In the genomic region with DNA sequence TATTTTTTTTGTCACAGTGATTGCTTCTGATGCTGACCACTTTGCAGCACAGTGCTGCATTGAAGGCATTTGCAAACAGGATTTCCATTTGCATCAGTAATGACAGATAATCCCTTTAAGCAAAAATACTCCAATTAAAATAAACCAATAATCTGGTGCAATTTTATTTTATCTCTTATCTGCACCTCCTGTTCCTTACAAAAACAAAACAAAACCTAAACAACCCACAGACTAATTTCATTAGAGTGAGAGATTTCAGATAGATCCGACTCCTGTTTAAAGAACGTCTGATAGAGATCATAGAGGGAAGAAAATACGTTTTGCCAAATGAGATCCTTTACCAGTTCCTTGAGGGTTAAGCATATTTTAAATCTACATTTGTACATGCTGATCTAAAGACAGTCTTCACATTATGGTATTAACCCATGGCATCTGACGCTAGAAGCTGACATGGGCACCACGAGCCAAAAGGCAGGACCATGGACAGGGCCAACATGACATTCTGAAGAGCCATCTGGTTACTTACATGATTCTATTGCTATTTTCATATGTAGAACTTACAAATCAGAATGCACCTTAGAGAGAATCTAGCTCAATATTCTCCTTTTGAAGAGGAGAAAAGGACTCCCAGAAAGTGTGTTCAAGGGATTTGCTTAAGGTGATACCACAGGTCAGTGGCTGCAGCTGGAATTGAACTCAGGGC, we compare ENCODE assay signal across 13 cellular contexts.
A peak's percentile ranks its signal among the peaks of the same experiment; 100 is the strongest.
DNase-seq lines count a peak whose midpoint lies in the region; ATAC-seq and TF ChIP-seq lines count a peak whose summit lies in the region.
"Had no signal": no experiment of that assay in that cellular context is flagged by ENCODE, and none has a peak within 500 bp of the region (broad histone marks: within the 10 kb centered on the region; RNA-seq: fewer than 3 reads in every experiment).

No MANE protein-coding gene starts in this region.

- intact Hi-C loops in breast epithelium (cut with DNase I; ENCODE audit: low total_unique reads), result no loop called here

- H3K4me1 Mint-ChIP-seq in endodermal cell, result peaks cover 3% of the 10 kb centered on the region
- H3K4me1 Mint-ChIP-seq in activated CD4-positive, alpha-beta memory T cell treated with anti-CD3 and anti-CD28 coated beads, Interleukin-2, amount 10 ng/mL, durations not matched to agents 7 days and 5 days, result no peaks in the 10 kb centered on the region
- H3K4me1 Mint-ChIP-seq: memory B cell; stimulated activated effector memory CD8-positive, alpha-beta T cell treated with anti-CD3 and anti-CD28 coated beads, Interleukin-12 subunit alpha, Interleukin-12 subunit beta, amount 100 ng/mL, for 72 hours had no signal

- H3K14ac ChIP-seq in neuronal stem cell (ENCODE audit: low read length), result no peak overlapping the region

- H3K27me3 ChIP-seq in breast epithelium (no peaks in the 10 kb centered on the region), NT2/D1 (ENCODE audit: insufficient read depth, insufficient read length) (no peaks in the 10 kb centered on the region), endodermal cell (ENCODE audit: control insufficient read depth, insufficient read depth, low read length, poor library complexity, severe bottlenecking) (no peaks in the 10 kb centered on the region), neuronal stem cell (ENCODE audit: control insufficient read depth in 3 of 3, insufficient read depth in 3 of 3, low read depth in 1 of 3, low read length in 3 of 3) (no peaks in the 10 kb centered on the region)

- POLR2A ChIA-PET in activated CD4-positive, alpha-beta memory T cell treated with anti-CD3 and anti-CD28 coated beads, Interleukin-2, amount 10 ng/mL, durations not matched to agents 7 days and 5 days (lab: Charles Lee), result no interaction called here

- 67 to 83% methylated on average over 1 to 5 of the region's 5 CpGs for WGBS in endodermal cell (ENCODE audit: insufficient coverage in 1 of 2, insufficient read length in 1 of 2), 2 experiments
- WGBS in neuronal stem cell (ENCODE audit: extremely low coverage in 2 of 2, insufficient read length in 2 of 2, insufficient replicate concordance in 1 of 2), 2 donors, result no CpG with 5 or more reads among the region's 5 CpGs

- no peaks in the 10 kb centered on the region for H3K9me3 ChIP-seq in breast epithelium
- no peaks in the 10 kb centered on the region for H3K9me3 ChIP-seq in NT2/D1 (ENCODE audit: insufficient read depth, low read length)
- H3K9me3 ChIP-seq in endodermal cell (ENCODE audit: control insufficient read depth, low read length), result no peaks in the 10 kb centered on the region
- no peaks in the 10 kb centered on the region for H3K9me3 ChIP-seq in neuronal stem cell (replicated peaks in 1 of 2; ENCODE audit: control insufficient read depth in 2 of 2, insufficient read depth in 1 of 2, low read depth in 1 of 2, low read length in 2 of 2)

- H3K4me1 ChIP-seq in breast epithelium, result no peaks in the 10 kb centered on the region
- H3K4me1 ChIP-seq in NT2/D1 (ENCODE audit: insufficient read depth, insufficient read length), result no peaks in the 10 kb centered on the region
- peaks cover 5% of the 10 kb centered on the region for H3K4me1 ChIP-seq in endodermal cell (ENCODE audit: control insufficient read depth, insufficient read depth, low read length)
- H3K4me1 ChIP-seq in neuronal stem cell (ENCODE audit: control insufficient read depth in 2 of 2, insufficient read depth in 1 of 2, low read depth in 1 of 2, low read length in 2 of 2), result peaks cover 2 to 4% of the 10 kb centered on the region in 2 donors

- no peaks in the 10 kb centered on the region for H3K27me3 Mint-ChIP-seq in endodermal cell (ENCODE audit: insufficient read depth)
- H3K27me3 Mint-ChIP-seq in activated CD4-positive, alpha-beta memory T cell treated with anti-CD3 and anti-CD28 coated beads, Interleukin-2, amount 10 ng/mL, durations not matched to agents 7 days and 5 days, result no peaks in the 10 kb centered on the region

- no peak overlapping the region for H3K4me3 ChIP-seq in breast epithelium
- no peak overlapping the region for H3K4me3 ChIP-seq in NT2/D1 (ENCODE audit: insufficient read length, low read depth)
- no peak overlapping the region for H3K4me3 ChIP-seq in endodermal cell (ENCODE audit: low read length)
- H3K4me3 ChIP-seq in neuronal stem cell (ENCODE audit: low read length in 2 of 2), result no peak overlapping the region

- no peak for TF ChIP-seq POLR2A in breast epithelium (IDR thresholded peaks at IDR 0.05)

- H3K18ac ChIP-seq in neuronal stem cell (ENCODE audit: low read length), result no peak overlapping the region

- H3K23ac ChIP-seq in neuronal stem cell (ENCODE audit: low read depth, low read length, poor library complexity), result no peak overlapping the region

- no peak overlapping the region for H2BK120ac ChIP-seq in neuronal stem cell (ENCODE audit: low read depth, low read length)

- peak; percentile 42 to 81 for DNase-seq in T47D (ENCODE audit: low read depth in 1 of 2, low spot score in 1 of 2)
- no peak for DNase-seq in breast epithelium (ENCODE audit: low spot score in 2 of 2)
- DNase-seq in NT2/D1 (ENCODE audit: low read depth, low spot score), result peak; percentile 11
- peak; percentile 71 for DNase-seq in endodermal cell
- DNase-seq in neuronal stem cell (ENCODE audit: low spot score), result peak; percentile 27
- DNase-seq in activated CD4-positive, alpha-beta memory T cell treated with anti-CD3 and anti-CD28 coated beads, Interleukin-2, amount 10 ng/mL, durations not matched to agents 7 days and 5 days, result no peak
- DNase-seq in NCI-H2227 (lab: John Stamatoyannopoulos, UW; ENCODE audit: unreplicated experiment), result no peak
- DNase-seq: activated naive CD4-positive, alpha-beta T cell treated with Interleukin-2 at 50 U/mL for 16 hours; head of caudate nucleus; NCI-H187 treated with DMSO at 0.1 percent for 48 hours had no signal

- no peak overlapping the region for H3K27ac ChIP-seq in breast epithelium
- no peak overlapping the region for H3K27ac ChIP-seq in endodermal cell (ENCODE audit: low read depth, low read length)
- no peak overlapping the region for H3K27ac ChIP-seq in neuronal stem cell (replicated peaks; ENCODE audit: low read length)

- no peak for ATAC-seq in HG03354 (IDR thresholded peaks at IDR 0.05; ENCODE audit: poor library complexity, severe bottlenecking, unreplicated experiment)
- ATAC-seq: stimulated activated effector memory CD8-positive, alpha-beta T cell treated with anti-CD3 and anti-CD28 coated beads, Interleukin-12 subunit alpha, Interleukin-12 subunit beta, amount 100 ng/mL, for 72 hours had no signal

- no peak overlapping the region for H3K4me2 ChIP-seq in neuronal stem cell (ENCODE audit: insufficient read depth, low read length, poor library complexity, severe bottlenecking)

- no peaks in the 10 kb centered on the region for H3K9me3 Mint-ChIP-seq in endodermal cell
- H3K9me3 Mint-ChIP-seq in activated CD4-positive, alpha-beta memory T cell treated with anti-CD3 and anti-CD28 coated beads, Interleukin-2, amount 10 ng/mL, durations not matched to agents 7 days and 5 days, result no peaks in the 10 kb centered on the region
- H3K9me3 Mint-ChIP-seq: memory B cell; stimulated activated effector memory CD8-positive, alpha-beta T cell treated with anti-CD3 and anti-CD28 coated beads, Interleukin-12 subunit alpha, Interleukin-12 subunit beta, amount 100 ng/mL, for 72 hours had no signal

- H2BK5ac ChIP-seq in neuronal stem cell (ENCODE audit: low read length), result no peak overlapping the region

- no peak overlapping the region for H3K27ac Mint-ChIP-seq in endodermal cell
- H3K27ac Mint-ChIP-seq in activated CD4-positive, alpha-beta memory T cell treated with anti-CD3 and anti-CD28 coated beads, Interleukin-2, amount 10 ng/mL, durations not matched to agents 7 days and 5 days, result no peak overlapping the region
- H3K27ac Mint-ChIP-seq: memory B cell; stimulated activated effector memory CD8-positive, alpha-beta T cell treated with anti-CD3 and anti-CD28 coated beads, Interleukin-12 subunit alpha, Interleukin-12 subunit beta, amount 100 ng/mL, for 72 hours had no signal

- in situ Hi-C loops in T47D (cut with HindIII; ENCODE audit: low pct_unique_long_range_greater_than_20kb, low sequenced_read_pairs), result no loop called here

- H3K36me3 ChIP-seq in breast epithelium, result no peaks in the 10 kb centered on the region
- H3K36me3 ChIP-seq in NT2/D1 (ENCODE audit: insufficient read depth, insufficient read length, low read length), result peaks cover 4% of the 10 kb centered on the region
- H3K36me3 ChIP-seq in endodermal cell (ENCODE audit: control insufficient read depth, insufficient read depth, low read length), result no peaks in the 10 kb centered on the region
- no peaks in the 10 kb centered on the region for H3K36me3 ChIP-seq in neuronal stem cell (replicated peaks in 1 of 2; ENCODE audit: control insufficient read depth in 2 of 2, insufficient read depth in 2 of 2, low read length in 2 of 2)

- H2BK12ac ChIP-seq in neuronal stem cell (ENCODE audit: low read length), result no peak overlapping the region

- H2AK5ac ChIP-seq in neuronal stem cell (ENCODE audit: low read depth, low read length), result no peak overlapping the region

- no peaks in the 10 kb centered on the region for H3K79me1 ChIP-seq in neuronal stem cell (ENCODE audit: low read depth, low read length)

- H3K4ac ChIP-seq in neuronal stem cell (ENCODE audit: low read length), result no peak overlapping the region

- H2AFZ ChIP-seq in neuronal stem cell (ENCODE audit: low read length), result no peak overlapping the region

- H3K9ac ChIP-seq in NT2/D1 (ENCODE audit: insufficient read length, low read depth) (no peak overlapping the region), endodermal cell (ENCODE audit: extremely low read depth, low read length, poor library complexity, severe bottlenecking) (no peak overlapping the region), neuronal stem cell (ENCODE audit: low read depth, low read length, poor library complexity) (no peak overlapping the region)

- no peak overlapping the region for H4K91ac ChIP-seq in neuronal stem cell (ENCODE audit: low read depth, low read length, poor library complexity)

- no peak overlapping the region for H2BK15ac ChIP-seq in neuronal stem cell (ENCODE audit: low read length)

- CTCF ChIA-PET in activated CD4-positive, alpha-beta memory T cell treated with anti-CD3 and anti-CD28 coated beads, Interleukin-2, amount 10 ng/mL, durations not matched to agents 7 days and 5 days (lab: Charles Lee), result no interaction called here

- H3K4me3 Mint-ChIP-seq in endodermal cell, result no peak overlapping the region
- no peak overlapping the region for H3K4me3 Mint-ChIP-seq in activated CD4-positive, alpha-beta memory T cell treated with anti-CD3 and anti-CD28 coated beads, Interleukin-2, amount 10 ng/mL, durations not matched to agents 7 days and 5 days
- H3K4me3 Mint-ChIP-seq: memory B cell; stimulated activated effector memory CD8-positive, alpha-beta T cell treated with anti-CD3 and anti-CD28 coated beads, Interleukin-12 subunit alpha, Interleukin-12 subunit beta, amount 100 ng/mL, for 72 hours had no signal

- no peak for TF ChIP-seq CTCF in breast epithelium (IDR thresholded peaks at IDR 0.05)
- no peak for TF ChIP-seq CTCF in endodermal cell (conservative IDR thresholded peaks at IDR 0.05)

- no peak overlapping the region for H4K8ac ChIP-seq in neuronal stem cell (ENCODE audit: low read depth, low read length)

- H3K36me3 Mint-ChIP-seq in endodermal cell (ENCODE audit: low read depth), result peaks cover 16% of the 10 kb centered on the region
- H3K36me3 Mint-ChIP-seq in activated CD4-positive, alpha-beta memory T cell treated with anti-CD3 and anti-CD28 coated beads, Interleukin-2, amount 10 ng/mL, durations not matched to agents 7 days and 5 days (ENCODE audit: low read depth), result no peaks in the 10 kb centered on the region
- H3K36me3 Mint-ChIP-seq: memory B cell; stimulated activated effector memory CD8-positive, alpha-beta T cell treated with anti-CD3 and anti-CD28 coated beads, Interleukin-12 subunit alpha, Interleukin-12 subunit beta, amount 100 ng/mL, for 72 hours had no signal

Comparison
In these comparisons a context has a peak if more than half of its experiments do, and no peak if none do; other contexts are left out.
1. DNase-seq: peak in T47D (2 of 2), NT2/D1 (single experiment), endodermal cell (single experiment) and neuronal stem cell (single experiment); none in breast epithelium (0 of 2), activated CD4-positive, alpha-beta memory T cell treated with anti-CD3 and anti-CD28 coated beads, Interleukin-2, amount 10 ng/mL, durations not matched to agents 7 days and 5 days (single experiment) and NCI-H2227 (single experiment).